ENCODE assay signal across 2 cellular contexts in genomic region chr11:127609025-127609788, GRCh38.
TF ChIP-seq lines count a peak whose summit lies in the region.

No MANE protein-coding gene starts in this region.

TF ChIP-seq in liver, 16 proteins besides CTCF, POLR2A, EP300 and RAD21 (continued from another document):
- no peak for TF ChIP-seq REST (IDR thresholded peaks at IDR 0.05)
- no peak for TF ChIP-seq NR2F2 (IDR thresholded peaks at IDR 0.05)
- TF ChIP-seq, protein P1, sequence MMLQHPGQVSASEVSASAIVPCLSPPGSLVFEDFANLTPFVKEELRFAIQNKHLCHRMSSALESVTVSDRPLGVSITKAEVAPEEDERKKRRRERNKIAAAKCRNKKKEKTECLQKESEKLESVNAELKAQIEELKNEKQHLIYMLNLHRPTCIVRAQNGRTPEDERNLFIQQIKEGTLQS (IDR thresholded peaks at IDR 0.05) = no peak
- TF ChIP-seq, protein P2, sequence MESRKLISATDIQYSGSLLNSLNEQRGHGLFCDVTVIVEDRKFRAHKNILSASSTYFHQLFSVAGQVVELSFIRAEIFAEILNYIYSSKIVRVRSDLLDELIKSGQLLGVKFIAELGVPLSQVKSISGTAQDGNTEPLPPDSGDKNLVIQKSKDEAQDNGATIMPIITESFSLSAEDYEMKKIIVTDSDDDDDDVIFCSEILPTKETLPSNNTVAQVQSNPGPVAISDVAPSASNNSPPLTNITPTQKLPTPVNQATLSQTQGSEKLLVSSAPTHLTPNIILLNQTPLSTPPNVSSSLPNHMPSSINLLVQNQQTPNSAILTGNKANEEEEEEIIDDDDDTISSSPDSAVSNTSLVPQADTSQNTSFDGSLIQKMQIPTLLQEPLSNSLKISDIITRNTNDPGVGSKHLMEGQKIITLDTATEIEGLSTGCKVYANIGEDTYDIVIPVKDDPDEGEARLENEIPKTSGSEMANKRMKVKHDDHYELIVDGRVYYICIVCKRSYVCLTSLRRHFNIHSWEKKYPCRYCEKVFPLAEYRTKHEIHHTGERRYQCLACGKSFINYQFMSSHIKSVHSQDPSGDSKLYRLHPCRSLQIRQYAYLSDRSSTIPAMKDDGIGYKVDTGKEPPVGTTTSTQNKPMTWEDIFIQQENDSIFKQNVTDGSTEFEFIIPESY (IDR thresholded peaks at IDR 0.05) = no peak
- TF ChIP-seq HNF4A (conservative IDR thresholded peaks at IDR 0.05) = no peak
- TF ChIP-seq JUND (IDR thresholded peaks at IDR 0.05) = no peak
- no peak for TF ChIP-seq GABPA (IDR thresholded peaks at IDR 0.05 in 1 of 2, conservative IDR thresholded peaks at IDR 0.05 in 1 of 2)
- TF ChIP-seq EGR1 (IDR thresholded peaks at IDR 0.05; ENCODE audit: low read depth in 2 of 2) = no peak
- TF ChIP-seq MAX (IDR thresholded peaks at IDR 0.05) = no peak
- no peak for TF ChIP-seq HNF4G (IDR thresholded peaks at IDR 0.05)
- TF ChIP-seq YY1 (IDR thresholded peaks at IDR 0.05) = no peak
- TF ChIP-seq FOXA2 (IDR thresholded peaks at IDR 0.05) = no peak

TF ChIP-seq in HepG2, 621 proteins besides CTCF, POLR2A, EP300 and RAD21 (continued from another document):
- TF ChIP-seq THAP9 (CRISPR knock-in tag; IDR thresholded peaks at IDR 0.05; ENCODE audit: borderline replicate concordance) = no peak
- TF ChIP-seq ZNF746 (CRISPR knock-in tag; IDR thresholded peaks at IDR 0.05) = no peak
- TF ChIP-seq, protein P3, sequence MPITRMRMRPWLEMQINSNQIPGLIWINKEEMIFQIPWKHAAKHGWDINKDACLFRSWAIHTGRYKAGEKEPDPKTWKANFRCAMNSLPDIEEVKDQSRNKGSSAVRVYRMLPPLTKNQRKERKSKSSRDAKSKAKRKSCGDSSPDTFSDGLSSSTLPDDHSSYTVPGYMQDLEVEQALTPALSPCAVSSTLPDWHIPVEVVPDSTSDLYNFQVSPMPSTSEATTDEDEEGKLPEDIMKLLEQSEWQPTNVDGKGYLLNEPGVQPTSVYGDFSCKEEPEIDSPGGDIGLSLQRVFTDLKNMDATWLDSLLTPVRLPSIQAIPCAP (CRISPR knock-in tag; IDR thresholded peaks at IDR 0.05; ENCODE audit: low read depth) = no peak
